23 cellular contexts compared by ENCODE assay signal in the genomic region with DNA sequence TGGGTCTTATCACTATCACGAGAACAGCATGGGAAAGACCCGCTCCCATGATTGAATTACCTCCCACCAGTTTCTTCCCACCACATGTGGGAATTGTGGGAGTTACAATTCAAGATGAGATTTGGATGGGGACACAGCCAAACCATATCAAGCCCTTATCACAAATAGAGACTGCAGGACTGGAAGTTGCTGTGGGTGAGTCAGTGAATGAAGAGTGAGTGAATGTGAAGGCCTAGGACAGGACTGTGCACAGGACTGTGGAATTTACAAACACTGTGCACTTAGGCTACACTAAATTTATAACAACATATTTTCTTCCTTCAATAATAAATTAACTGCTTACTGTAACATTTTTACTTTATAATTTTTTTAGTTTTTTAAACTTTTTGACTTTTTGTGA. TPM values are rescaled to one million over a fixed set of nuclear protein-coding genes. Genes with fewer than 3 reads are reported as not detected.
"Had no signal": no experiment of that assay in that cellular context is flagged by ENCODE, and none has a peak within 500 bp of the region (broad histone marks: within the 10 kb centered on the region; RNA-seq: fewer than 3 reads in every experiment).

No MANE protein-coding gene starts in this region.

- H3K36me3 ChIP-seq: MG63, SJSA1 had no signal

- H3K27ac ChIP-seq: HL-60, SJSA1, SK-N-MC had no signal

- DNase-seq: KBM-7, MG63, NCI-H1092, NCI-H1105 treated with DMSO at 0.1 percent for 48 hours, NCI-H1417 treated with DMSO at 0.1 percent for 48 hours, NCI-H146, NCI-H1694 treated with DMSO at 0.1 percent for 48 hours, NCI-H1930, NCI-H2081, NCI-H2107, NCI-H2227 treated with DMSO at 0.1 percent for 48 hours, NCI-H446, NCI-H510A, NCI-H524 treated with DMSO at 0.1 percent for 48 hours, NCI-H69, NCI-H774, Right ventricle myocardium superior, RPMI8226, SIG-M5 had no signal

- H3K27me3 ChIP-seq: MG63, SJSA1 had no signal

- H3K4me1 ChIP-seq: SJSA1 had no signal

- H3K9me3 ChIP-seq: MG63, SJSA1 had no signal

- H3K4me3 ChIP-seq: MG63, SJSA1, SK-N-MC had no signal

RNA-seq across cellular contexts. Expression of gene BCAS1, which starts 30.2 kb away (rescaled TPM):
- total RNA-seq: LHCN-M2, Right ventricle myocardium superior had no signal
